In the genomic region with DNA sequence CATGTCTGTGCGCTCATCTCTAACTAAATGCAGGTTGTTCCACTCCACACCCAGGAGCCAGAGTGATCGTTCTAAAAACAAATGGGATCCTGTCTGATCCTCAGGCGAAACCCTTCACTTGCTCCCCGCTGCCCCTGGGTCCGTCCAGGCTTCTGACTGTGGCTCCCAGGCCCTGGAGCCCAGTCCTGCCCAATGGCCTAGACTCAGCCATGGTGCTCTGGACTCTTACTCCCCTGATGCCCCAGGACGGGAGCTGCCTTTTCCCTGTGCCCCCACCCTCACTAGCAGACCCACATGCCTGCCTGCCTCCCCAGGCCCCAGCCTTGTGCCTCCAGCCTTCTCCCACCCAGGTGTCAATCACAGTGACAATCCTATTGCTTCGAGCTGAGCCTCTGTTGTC, we compare ENCODE assay signal across 19 cellular contexts.
"Had no signal": no experiment of that assay in that cellular context is flagged by ENCODE, and none has a peak within 500 bp of the region (broad histone marks: within the 10 kb centered on the region; RNA-seq: fewer than 3 reads in every experiment).

No MANE protein-coding gene starts in this region.

- H3K4me1 ChIP-seq: lower lobe of right lung, pancreas, upper lobe of right lung had no signal

- H3K36me3 Mint-ChIP-seq: memory B cell had no signal

- H3K36me3 ChIP-seq: left ventricle myocardium inferior, lower lobe of right lung, pancreas, upper lobe of right lung had no signal

- H3K9me3 Mint-ChIP-seq: endodermal cell, memory B cell had no signal

- H3K4me1 Mint-ChIP-seq: memory B cell had no signal

- H3K4me3 Mint-ChIP-seq: endodermal cell; memory B cell; naive thymus-derived CD4-positive, alpha-beta T cell had no signal

- H3K4me3 ChIP-seq: coronary artery, left ventricle myocardium inferior, lower lobe of right lung, pancreas, upper lobe of right lung had no signal

- DNase-seq: effector CD4-positive, alpha-beta T cell; endodermal cell; erythroblast; foreskin keratinocyte; kidney; left cardiac atrium; left ventricle myocardium inferior; lower lobe of right lung; naive thymus-derived CD4-positive, alpha-beta T cell; nucleus accumbens; pancreas; right cardiac atrium; small intestine; stimulated activated CD4-positive, alpha-beta T cell treated with anti-CD3 and anti-CD28 coated beads, Interleukin-12 subunit alpha, Interleukin-12 subunit beta, amount 100 ng/mL, for 4 hours; stimulated activated naive CD4-positive, alpha-beta T cell treated with Interleukin-2 at 50 U/mL for 16 hours; upper lobe of right lung had no signal

- H3K27ac ChIP-seq: coronary artery, foreskin keratinocyte, left ventricle myocardium inferior, lower lobe of right lung, pancreas, upper lobe of right lung had no signal

- H3K27me3 ChIP-seq: foreskin keratinocyte had no signal

- H3K27ac Mint-ChIP-seq: endodermal cell; memory B cell; naive thymus-derived CD4-positive, alpha-beta T cell; progenitor cell of endocrine pancreas had no signal

- ATAC-seq: foreskin keratinocyte; left cardiac atrium; lower lobe of right lung; naive thymus-derived CD4-positive, alpha-beta T cell; pancreas; right cardiac atrium; upper lobe of right lung had no signal

- H3K9me3 ChIP-seq: left ventricle myocardium inferior, lower lobe of right lung, pancreas, upper lobe of right lung had no signal
